Comparison of ENCODE assay signal across 8 cellular contexts in the genomic region with DNA sequence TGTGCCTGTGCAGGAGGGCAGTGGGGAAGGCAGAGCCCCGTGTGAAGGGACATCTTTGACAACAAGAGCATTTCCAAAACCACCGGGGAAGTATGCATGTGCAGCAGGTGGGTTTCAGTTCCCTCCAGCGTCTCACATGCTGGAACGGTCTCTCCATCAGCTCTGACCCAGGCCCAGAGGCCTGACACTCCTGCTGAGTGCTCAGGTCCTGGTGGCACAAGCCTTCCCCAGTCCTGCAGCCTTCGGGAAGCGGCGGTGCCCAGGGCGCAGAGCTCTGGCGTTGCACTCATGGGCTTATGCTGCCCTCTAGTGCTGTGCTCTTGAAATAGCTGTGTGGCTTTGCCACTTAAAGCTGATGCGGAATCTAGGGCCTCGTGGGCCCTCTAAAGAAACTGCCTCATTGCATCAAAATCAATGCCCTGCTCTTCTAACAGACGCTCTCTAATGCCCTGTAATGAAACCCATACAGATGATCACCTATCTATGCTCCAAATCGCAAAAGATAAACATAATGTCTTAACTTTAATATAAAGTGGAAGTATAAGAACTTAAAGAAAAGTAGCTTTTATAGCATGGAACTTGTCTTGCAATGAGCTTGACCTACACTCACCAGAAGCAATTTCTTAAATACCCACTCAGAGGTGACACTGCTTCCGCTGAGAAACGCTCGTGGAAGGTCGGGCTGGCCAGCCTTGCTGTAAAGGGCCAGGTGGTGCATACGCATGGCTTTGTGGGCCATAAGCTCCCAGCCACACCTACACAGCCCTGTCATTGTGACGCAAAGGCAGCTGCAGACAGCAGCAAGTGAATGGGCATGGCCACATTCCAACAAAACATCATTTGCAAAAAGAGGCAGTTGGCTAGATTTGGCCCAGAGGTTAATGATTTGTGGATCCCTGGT. TPM values are rescaled to one million over a fixed set of nuclear protein-coding genes. Genes with fewer than 3 reads are reported as not detected.
A peak's percentile ranks its signal among the peaks of the same experiment; 100 is the strongest.
DNase-seq lines count a peak whose midpoint lies in the region; ATAC-seq and TF ChIP-seq lines count a peak whose summit lies in the region.

No MANE protein-coding gene starts in this region.

- H3K27me3 ChIP-seq in heart left ventricle, result peaks cover 0 to 17% (median 0%) of the 10 kb centered on the region in 9 donors

- peaks cover 1% of the 10 kb centered on the region for H3K4me1 Mint-ChIP-seq in activated naive CD8-positive, alpha-beta T cell treated with anti-CD3 and anti-CD28 coated beads for 36 hours
- no peaks in the 10 kb centered on the region for H3K4me1 Mint-ChIP-seq in progenitor cell of endocrine pancreas (ENCODE audit: low read depth)

- no peaks in the 10 kb centered on the region for H3K9me3 Mint-ChIP-seq in activated naive CD8-positive, alpha-beta T cell treated with anti-CD3 and anti-CD28 coated beads for 36 hours
- no peaks in the 10 kb centered on the region for H3K9me3 Mint-ChIP-seq in progenitor cell of endocrine pancreas (ENCODE audit: low read depth)

- TF ChIP-seq CTCF in heart left ventricle (IDR thresholded peaks at IDR 0.05), result peak; percentile 74 to 93 (median 84)
- peak; percentile 75 for TF ChIP-seq CTCF in progenitor cell of endocrine pancreas (IDR thresholded peaks at IDR 0.05; ENCODE audit: unreplicated experiment)

- H3K4me3 ChIP-seq in Jurkat, Clone E6-1 (ENCODE audit: low read length), result no peak overlapping the region
- no peak overlapping the region for H3K4me3 ChIP-seq in heart left ventricle

- TF ChIP-seq POLR2A in heart left ventricle (IDR thresholded peaks at IDR 0.05), result no peak

- H3K4me1 ChIP-seq in heart left ventricle, result peaks cover 0 to 9% (median 0%) of the 10 kb centered on the region in 12 donors

- H3K4me3 Mint-ChIP-seq in activated naive CD8-positive, alpha-beta T cell treated with anti-CD3 and anti-CD28 coated beads for 36 hours, result no peak overlapping the region
- no peak overlapping the region for H3K4me3 Mint-ChIP-seq in progenitor cell of endocrine pancreas (ENCODE audit: low read depth)

- 33 to 47% (median 35%) methylated on average over 15 to 19 of the region's 19 CpGs for WGBS in heart left ventricle, 4 donors

- no peak overlapping the region for H3K27ac Mint-ChIP-seq in activated naive CD8-positive, alpha-beta T cell treated with anti-CD3 and anti-CD28 coated beads for 36 hours
- H3K27ac Mint-ChIP-seq in progenitor cell of endocrine pancreas, result no peak overlapping the region

- ATAC-seq in GM21723 (IDR thresholded peaks at IDR 0.05; ENCODE audit: unreplicated experiment) (peak; percentile 74), heart left ventricle (peak; percentile 72 to 94 (median 92))

- intact Hi-C loops in heart left ventricle (cut with DNase I), result loop anchor here (1.0 to 10.0 kb wide), 8 partner anchors 137 to 1872 kb away; no protein-coding TSS in a partner anchor

- peak; percentile 72 for DNase-seq in G401 (ENCODE audit: low spot score)
- DNase-seq in Jurkat, Clone E6-1 (ENCODE audit: low read depth, low spot score), result peak; percentile 59
- peak; percentile 48 to 53 for DNase-seq in SHP77 (lab: John Stamatoyannopoulos, UW)
- DNase-seq in activated naive CD8-positive, alpha-beta T cell treated with anti-CD3 and anti-CD28 coated beads for 36 hours, result peak; percentile 39
- DNase-seq in heart left ventricle, result peak; percentile 59 to 84 (median 68)
- DNase-seq in progenitor cell of endocrine pancreas (ENCODE audit: low spot score, unreplicated experiment), result peak; percentile 49
- DNase-seq in NCI-H128 (lab: John Stamatoyannopoulos, UW; ENCODE audit: unreplicated experiment), result no peak

- H3K36me3 ChIP-seq in heart left ventricle, result no peaks in the 10 kb centered on the region

- no peaks in the 10 kb centered on the region for H3K9me3 ChIP-seq in heart left ventricle

- H3K36me3 Mint-ChIP-seq in activated naive CD8-positive, alpha-beta T cell treated with anti-CD3 and anti-CD28 coated beads for 36 hours, result no peaks in the 10 kb centered on the region
- no peaks in the 10 kb centered on the region for H3K36me3 Mint-ChIP-seq in progenitor cell of endocrine pancreas (ENCODE audit: insufficient read depth)

- peaks cover 7% of the 10 kb centered on the region for H3K27me3 Mint-ChIP-seq in activated naive CD8-positive, alpha-beta T cell treated with anti-CD3 and anti-CD28 coated beads for 36 hours
- peaks cover 33% of the 10 kb centered on the region for H3K27me3 Mint-ChIP-seq in progenitor cell of endocrine pancreas

- H3K27ac ChIP-seq in heart left ventricle, result no peak overlapping the region

- in situ Hi-C loops in G401 (cut with HindIII; ENCODE audit: low sequenced_read_pairs), result no loop called here

RNA-seq across cellular contexts. Expression of a gene that starts 38.6 kb away (rescaled TPM):
- total RNA-seq in G401 (2014; rRNA removed; shearing (Covaris generic)), result not detected in 2 replicates
- not detected for polyA plus RNA-seq in Jurkat, Clone E6-1 (2012; ENCODE audit: insufficient read depth, insufficient read length)
- not detected for total RNA-seq in activated naive CD8-positive, alpha-beta T cell treated with anti-CD3 and anti-CD28 coated beads for 36 hours
- total RNA-seq in heart left ventricle, result under 1 TPM in 1 of 9 donors, not detected in 8; 0.35 TPM
- not detected for polyA plus RNA-seq in heart left ventricle
- 2.7 and 3.2 TPM in 2 replicates for total RNA-seq in progenitor cell of endocrine pancreas

RNA-seq across cellular contexts. Expression of a gene that starts 52.8 kb away (rescaled TPM):
- total RNA-seq in G401 (2014; rRNA removed; shearing (Covaris generic)), result not detected in 2 replicates
- polyA plus RNA-seq in Jurkat, Clone E6-1 (2012; ENCODE audit: insufficient read depth, insufficient read length), result 15.6 TPM
- 10 to 100 TPM; 21.9 to 26.7 TPM for total RNA-seq in activated naive CD8-positive, alpha-beta T cell treated with anti-CD3 and anti-CD28 coated beads for 36 hours
- total RNA-seq in heart left ventricle (10 to 100 TPM; 13.9 to 55.0 (median 26.8) TPM), progenitor cell of endocrine pancreas (1.9 and 2.4 TPM in 2 replicates)
- 10 to 100 TPM in 1 of 2 donors, 1 to 10 TPM in 1; 6.9 to 18.4 TPM for polyA plus RNA-seq in heart left ventricle
